In genomic region chr22:23749747-23750373, GRCh38 we compare ENCODE assay signal across 8 cellular contexts. TPM values are rescaled to one million over a fixed set of nuclear protein-coding genes. Genes with fewer than 3 reads are reported as not detected.
DNase-seq lines count a peak whose midpoint lies in the region; ATAC-seq and TF ChIP-seq lines count a peak whose summit lies in the region.

No MANE protein-coding gene starts in this region.

- in situ Hi-C loops in astrocyte of the cerebellum (cut with HindIII; ENCODE audit: low sequenced_read_pairs) = no loop called here

- WGBS in mesendoderm (ENCODE audit: extremely low coverage, insufficient coverage, low lambda C conversion rate) = no CpG with 5 or more reads among the region's 13 CpGs

- no peak overlapping the region for H3K23ac ChIP-seq in mesendoderm (ENCODE audit: low read length)

- no peak overlapping the region for H2BK15ac ChIP-seq in mesendoderm (replicated peaks; ENCODE audit: low read depth)

- H3K36me3 ChIP-seq in HUES6 (ENCODE audit: control insufficient read depth, insufficient read depth, low read length) (peaks cover 5% of the 10 kb centered on the region), mesendoderm (ENCODE audit: control insufficient read depth, insufficient read depth, low read length) (no peaks in the 10 kb centered on the region)

- H3K79me1 ChIP-seq in mesendoderm (ENCODE audit: low read length) = no peaks in the 10 kb centered on the region

- H3K4me3 ChIP-seq in AG10803 (ENCODE audit: low read length) (peak overlapping the region; percentile 82), HUES6 (ENCODE audit: low read depth, low read length) (peak overlapping the region; percentile 86), astrocyte of the cerebellum (ENCODE audit: low read depth, low read length) (peak overlapping the region; percentile 90), mesendoderm (ENCODE audit: low read length) (no peak overlapping the region)

- DNase-seq in AG10803 (ENCODE audit: low read depth) = no peak
- DNase-seq in astrocyte of the cerebellum (ENCODE audit: low read depth) = peak; percentile 24
- DNase-seq in mesendoderm = no peak
- DNase-seq in D341Med (ENCODE audit: low spot score) = no peak
- DNase-seq in stimulated activated CD4-positive, alpha-beta T cell treated with anti-CD3 and anti-CD28 coated beads, Interleukin-4, amount 100 ng/mL, for 1 hour = no peak

- H3K18ac ChIP-seq in mesendoderm (ENCODE audit: low read length) = no peak overlapping the region

- H3K27me3 ChIP-seq in HUES6 (ENCODE audit: control insufficient read depth, insufficient read depth, low read length) (no peaks in the 10 kb centered on the region), mesendoderm (ENCODE audit: insufficient read depth, low read length, poor library complexity) (no peaks in the 10 kb centered on the region)

- peak overlapping the region; percentile 82 for H3K4me2 ChIP-seq in mesendoderm (ENCODE audit: low read length)

- H2BK120ac ChIP-seq in mesendoderm (ENCODE audit: low read depth, low read length) = no peak overlapping the region

- no peaks in the 10 kb centered on the region for H3K9me3 ChIP-seq in HUES6 (ENCODE audit: control insufficient read depth, insufficient read depth, low read depth, low read length)

- H2BK5ac ChIP-seq in mesendoderm (ENCODE audit: low read length) = no peak overlapping the region

- H2AK5ac ChIP-seq in mesendoderm (ENCODE audit: low read length) = no peak overlapping the region

- TF ChIP-seq CTCF in AG10803 (conservative IDR thresholded peaks at IDR 0.05; ENCODE audit: low read length) (no peak), astrocyte of the cerebellum (IDR thresholded peaks at IDR 0.05; ENCODE audit: low read depth, low read length, missing control alignments) (no peak)

- H4K8ac ChIP-seq in mesendoderm (ENCODE audit: low read depth, low read length) = no peak overlapping the region

- H3K79me2 ChIP-seq in mesendoderm (ENCODE audit: control insufficient read depth, insufficient read depth, low read length) = no peaks in the 10 kb centered on the region

- peak overlapping the region; percentile 94 for H3K56ac ChIP-seq in mesendoderm (ENCODE audit: low read length)

- H3K27ac ChIP-seq in HUES6 (ENCODE audit: low read depth, low read length) = no peak overlapping the region
- H3K27ac ChIP-seq in mesendoderm (ENCODE audit: low read depth, low read length) = no peak overlapping the region

- H3K4me1 ChIP-seq in HUES6 (ENCODE audit: control insufficient read depth, insufficient read depth, low read length) (peaks cover 9% of the 10 kb centered on the region), mesendoderm (ENCODE audit: control insufficient read depth, low read depth, low read length) (peaks cover 2% of the 10 kb centered on the region)

- H3K4ac ChIP-seq in mesendoderm (ENCODE audit: low read depth, low read length) = no peak overlapping the region

- no peak for ATAC-seq in HG03095 (IDR thresholded peaks at IDR 0.05; ENCODE audit: unreplicated experiment)
- no peak for ATAC-seq in GM21423 (IDR thresholded peaks at IDR 0.05; ENCODE audit: unreplicated experiment)

- no peak overlapping the region for H3K9ac ChIP-seq in HUES6 (ENCODE audit: low read length)
- H3K9ac ChIP-seq in mesendoderm (ENCODE audit: low read length) = no peak overlapping the region

- H4K5ac ChIP-seq in mesendoderm (ENCODE audit: low read length) = peak overlapping the region; percentile 56

RNA-seq across cellular contexts. Expression of gene ZNF70, which starts 1.1 kb away (rescaled TPM):
- polyA plus RNA-seq in mesendoderm (2013, experiment 1 of 2) = 1.3 TPM
- 1.2 TPM for polyA plus RNA-seq in mesendoderm (2013, experiment 2 of 2)

RNA-seq across cellular contexts. Expression of gene VPREB3, which starts 4.4 kb away (rescaled TPM):
- polyA plus RNA-seq in mesendoderm (2013, experiment 1 of 2) = 0.22 TPM
- polyA plus RNA-seq in mesendoderm (2013, experiment 2 of 2) = 0.21 TPM

RNA-seq across cellular contexts. Expression of gene C22orf15, which starts 12.9 kb away (rescaled TPM):
- polyA plus RNA-seq in mesendoderm (2013, experiment 1 of 2) = 1.6 TPM
- polyA plus RNA-seq in mesendoderm (2013, experiment 2 of 2) = 1.7 TPM

RNA-seq across cellular contexts. Expression of gene CHCHD10, which starts 17.9 kb away (rescaled TPM):
- polyA plus RNA-seq in mesendoderm (2013, experiment 1 of 2) = 186 TPM
- polyA plus RNA-seq in mesendoderm (2013, experiment 2 of 2) = 187 TPM

RNA-seq across cellular contexts. Expression of gene MMP11, which starts 22.8 kb away (rescaled TPM):
- 0.79 TPM for polyA plus RNA-seq in mesendoderm (2013, experiment 1 of 2)
- 0.97 TPM for polyA plus RNA-seq in mesendoderm (2013, experiment 2 of 2)
